ENCODE assay signal across 18 cellular contexts in the genomic region with DNA sequence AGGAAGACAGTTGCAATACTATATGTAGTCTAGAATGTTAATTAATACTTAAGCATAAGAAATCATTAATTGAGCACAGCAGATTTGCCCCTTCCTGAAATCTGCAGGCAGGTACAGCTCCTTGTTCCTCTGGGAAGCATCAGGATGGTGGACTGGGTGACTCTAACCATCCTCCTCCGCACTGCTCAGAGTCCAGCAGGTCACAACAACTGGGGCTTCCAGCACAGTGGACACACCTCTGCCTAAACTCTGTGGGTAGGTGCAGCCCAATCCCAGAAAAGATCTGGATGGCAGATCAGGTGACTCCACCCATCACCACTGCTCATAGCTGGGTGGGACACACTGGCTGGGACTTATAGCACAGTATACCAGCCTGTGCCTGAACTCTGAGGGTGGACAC.
DNase-seq lines count a peak whose midpoint lies in the region; ATAC-seq, FAIRE-seq and TF ChIP-seq lines count a peak whose summit lies in the region.
"Had no signal": no experiment of that assay in that cellular context is flagged by ENCODE, and none has a peak within 500 bp of the region (broad histone marks: within the 10 kb centered on the region; RNA-seq: fewer than 3 reads in every experiment).

No MANE protein-coding gene starts in this region.

- H2BK20ac ChIP-seq in H9 (ENCODE audit: low read depth, low read length, poor library complexity, severe bottlenecking) (no peak overlapping the region), H1 (ENCODE audit: low read length) (no peak overlapping the region)

- no peaks in the 10 kb centered on the region for H4K20me1 ChIP-seq in H9 (ENCODE audit: control insufficient read depth, insufficient read depth, insufficient read length)
- no peaks in the 10 kb centered on the region for H4K20me1 ChIP-seq in H1 (replicated peaks in 1 of 2; ENCODE audit: control insufficient read depth in 1 of 2, insufficient read depth in 2 of 2, low read length in 2 of 2)

- H3K9ac ChIP-seq in H9 (ENCODE audit: extremely low read depth, insufficient read length, low read length) (no peak overlapping the region), H1 (replicated peaks in 1 of 4; ENCODE audit: extremely low read depth in 1 of 4, low read depth in 3 of 4, low read length in 3 of 4) (no peak overlapping the region)
- H3K9ac ChIP-seq: GM23248 had no signal

- no peak overlapping the region for H2AK5ac ChIP-seq in H9 (ENCODE audit: insufficient read length, low read length)
- no peak overlapping the region for H2AK5ac ChIP-seq in H1 (ENCODE audit: low read depth, low read length)

- FAIRE-seq in H1 (lab: Jason Lieb, UNC), result no peak
- FAIRE-seq: GM12891, GM18507 had no signal

- H2BK12ac ChIP-seq in H9 (ENCODE audit: insufficient read length, low read depth, low read length), result no peak overlapping the region
- no peak overlapping the region for H2BK12ac ChIP-seq in H1 (ENCODE audit: low read depth, low read length)

- H3K9me3 Mint-ChIP-seq in H9, result peaks cover 4 to 10% of the 10 kb centered on the region in 2 experiments; a peak in 3 of 5 replicates
- H3K9me3 Mint-ChIP-seq: HFFc6 had no signal

- H3K36me3 ChIP-seq in RWPE2 (ENCODE audit: low read depth), result no peaks in the 10 kb centered on the region
- no peaks in the 10 kb centered on the region for H3K36me3 ChIP-seq in H1 (ENCODE audit: control insufficient read depth in 2 of 4, insufficient read depth in 4 of 4, low read length in 3 of 4)
- H3K36me3 ChIP-seq: HAP-1 had no signal

- H2BK5ac ChIP-seq in H9 (ENCODE audit: insufficient read length, low read length) (no peak overlapping the region), H1 (ENCODE audit: low read depth, low read length) (no peak overlapping the region)

- no peak for TF ChIP-seq EP300 in H1 (IDR thresholded peaks at IDR 0.05; ENCODE audit: borderline replicate concordance in 1 of 2, low read depth in 2 of 2, low read length in 2 of 2)

- no peaks in the 10 kb centered on the region for H3K4me1 ChIP-seq in H9 (ENCODE audit: insufficient read depth, low read length)
- H3K4me1 ChIP-seq in RWPE2 (ENCODE audit: insufficient read depth, poor library complexity, severe bottlenecking), result no peaks in the 10 kb centered on the region
- 0 out of 7 replicates have a peak, but pooled peaks cover 0 to 4% (median 0%) of the 10 kb centered on the region in 4 experiments for H3K4me1 ChIP-seq in H1 (replicated peaks in 1 of 4; ENCODE audit: control insufficient read depth in 3 of 4, insufficient read depth in 4 of 4, low read length in 3 of 4)

- no CpG with 5 or more reads among the region's 1 CpG for WGBS in H9 (ENCODE audit: extremely low coverage, insufficient read length, low lambda C conversion rate)
- WGBS in H1 (ENCODE audit: extremely low coverage in 1 of 2, insufficient coverage in 1 of 2, insufficient read length in 1 of 2, insufficient replicate concordance in 2 of 2, low coverage in 1 of 2, low lambda C conversion rate in 2 of 2, missing lambda C conversion rate in 1 of 2), 2 experiments, result 100% methylated on average over 1 of the region's 1 CpG; no CpG with 5 or more reads in 1 of the 2 experiments

- TF ChIP-seq CTCF in H9 (conservative IDR thresholded peaks at IDR 0.05) (no peak), RWPE2 (IDR thresholded peaks at IDR 0.05; ENCODE audit: poor library complexity, severe bottlenecking) (no peak), H1 (IDR thresholded peaks at IDR 0.05; ENCODE audit: control extremely low read depth in 1 of 3, insufficient read depth in 1 of 3, low read depth in 1 of 3, low read length in 3 of 3) (no peak)

- H3K27ac ChIP-seq in H9 (ENCODE audit: insufficient read length, low read depth, low read length), result no peak overlapping the region
- H3K27ac ChIP-seq in RWPE2 (ENCODE audit: poor library complexity, severe bottlenecking), result no peak overlapping the region
- no peak overlapping the region for H3K27ac ChIP-seq in H1 (ENCODE audit: low read depth, low read length)
- H3K27ac ChIP-seq: GM23248 had no signal

- no peak overlapping the region for H3K4me3 Mint-ChIP-seq in H9
- H3K4me3 Mint-ChIP-seq: CD4-positive, alpha-beta memory T cell; HFFc6 had no signal

- H4K91ac ChIP-seq in H9 (ENCODE audit: insufficient read length, low read depth, low read length) (no peak overlapping the region), H1 (replicated peaks; ENCODE audit: insufficient read length, low read length) (no peak overlapping the region)

- H3T11ph ChIP-seq in H9 (ENCODE audit: low read length), result no peak overlapping the region

- peaks cover 8 to 15% of the 10 kb centered on the region in 2 experiments for H3K4me1 Mint-ChIP-seq in H9
- H3K4me1 Mint-ChIP-seq: CD4-positive, alpha-beta memory T cell had no signal

- no peak overlapping the region for H4K8ac ChIP-seq in H9 (replicated peaks; ENCODE audit: insufficient read length, low read depth, low read length)
- H4K8ac ChIP-seq in H1 (ENCODE audit: extremely low read depth, insufficient read depth, low read length), result peak overlapping the region; percentile 68; the same call in 1 of the 2 replicates

- no peak for TF ChIP-seq RAD21 in H1 (IDR thresholded peaks at IDR 0.05 in 1 of 2, conservative IDR thresholded peaks at IDR 0.05 in 1 of 2; ENCODE audit: low read depth in 2 of 2, low read length in 2 of 2)

- no peaks in the 10 kb centered on the region for H3K27me3 ChIP-seq in H9 (ENCODE audit: insufficient read depth, low read length)
- H3K27me3 ChIP-seq in RWPE2 (ENCODE audit: insufficient read depth, poor library complexity, severe bottlenecking), result peaks cover 20% of the 10 kb centered on the region
- H3K27me3 ChIP-seq in H1 (replicated peaks in 1 of 4; ENCODE audit: control insufficient read depth in 3 of 4, extremely low read depth in 1 of 4, insufficient read depth in 3 of 4, low read length in 3 of 4), result no peaks in the 10 kb centered on the region

- DNase-seq in H9 (no peak), RWPE2 (ENCODE audit: low spot score) (no peak), H1 (ENCODE audit: low read depth in 1 of 2, low spot score in 2 of 2) (no peak), NCI-H2196 treated with DMSO at 0.1 percent for 48 hours (lab: John Stamatoyannopoulos, UW; ENCODE audit: unreplicated experiment) (no peak)
- DNase-seq in activated CD8-positive, alpha-beta memory T cell treated with anti-CD3 and anti-CD28 coated beads for 24 hours, result no peak
- DNase-seq: C1 segment of cervical spinal cord; Calu3; CD4-positive, alpha-beta memory T cell; COR-L47; DMS53; DMS79 treated with DMSO at 0.1 percent for 48 hours; GF-D8; GM23248; HFFc6 had no signal

- no peak overlapping the region for H3K56ac ChIP-seq in H9 (ENCODE audit: insufficient read length, low read depth, low read length)
- no peak overlapping the region for H3K56ac ChIP-seq in H1 (replicated peaks; ENCODE audit: insufficient read length, low read depth, low read length)

- no peak overlapping the region for H3K4me2 ChIP-seq in H9 (ENCODE audit: insufficient read depth, insufficient read length, low read length)
- H3K4me2 ChIP-seq in H1 (ENCODE audit: insufficient read depth in 1 of 2, low read depth in 2 of 2, low read length in 2 of 2), result no peak overlapping the region

- H3K9me3 ChIP-seq in H9 (ENCODE audit: control insufficient read depth, low read depth, low read length) (no peaks in the 10 kb centered on the region), RWPE2 (ENCODE audit: severe bottlenecking) (no peaks in the 10 kb centered on the region), H1 (ENCODE audit: insufficient read depth in 2 of 2, low read depth in 1 of 2, low read length in 1 of 2) (no peaks in the 10 kb centered on the region)
- H3K9me3 ChIP-seq: HAP-1 had no signal

- H2BK120ac ChIP-seq in H9 (ENCODE audit: low read depth, low read length, poor library complexity, severe bottlenecking) (no peak overlapping the region), H1 (replicated peaks; ENCODE audit: low read depth, low read length) (no peak overlapping the region)

- no peak overlapping the region for H3K23ac ChIP-seq in H9 (ENCODE audit: insufficient read length, low read depth, low read length)
- no peak overlapping the region for H3K23ac ChIP-seq in H1 (ENCODE audit: insufficient read length)

- H2BK15ac ChIP-seq in H9 (ENCODE audit: low read depth, low read length) (no peak overlapping the region), H1 (ENCODE audit: low read length) (no peak overlapping the region)

- no peak overlapping the region for H3K18ac ChIP-seq in H9 (ENCODE audit: insufficient read length, low read depth, low read length)
- H3K18ac ChIP-seq in H1 (ENCODE audit: extremely low read depth, low read length), result no peak overlapping the region

- POLR2A ChIA-PET in H1 (lab: Charles Lee; ENCODE audit: partially characterized antibody), result no interaction called here

- H3K79me1 ChIP-seq in H9 (ENCODE audit: insufficient read depth, low read depth, low read length, poor library complexity, severe bottlenecking) (no peaks in the 10 kb centered on the region), H1 (ENCODE audit: low read depth, low read length) (no peaks in the 10 kb centered on the region)

- CTCF ChIA-PET in H1 (lab: Charles Lee; ENCODE audit: partially characterized antibody), result interaction anchor here (1.0 to 1.7 kb wide), 3 partner anchors 27 to 147 kb away, joined by 3 to 4 read pairs (median 3); no protein-coding TSS in a partner anchor

- ATAC-seq in RWPE2 (ENCODE audit: low read depth) (peak; percentile 27; the same call in 1 of the 3 replicates), GM19455 (IDR thresholded peaks at IDR 0.05; ENCODE audit: unreplicated experiment) (no peak)

- H3K36me3 Mint-ChIP-seq in H9 (ENCODE audit: insufficient read depth in 1 of 3, low read depth in 3 of 3), result peaks cover under 1 to 2% (median 2%) of the 10 kb centered on the region in 3 experiments; a peak in 1 of 7 replicates
- H3K36me3 Mint-ChIP-seq: CD4-positive, alpha-beta memory T cell had no signal

- H4K5ac ChIP-seq in H9 (ENCODE audit: insufficient read length, low read depth, low read length) (no peak overlapping the region), H1 (ENCODE audit: insufficient read length, low read depth, low read length) (no peak overlapping the region)

- no peaks in the 10 kb centered on the region for H3K79me2 ChIP-seq in H9 (ENCODE audit: insufficient read depth, low read length)
- no peaks in the 10 kb centered on the region for H3K79me2 ChIP-seq in H1 (ENCODE audit: control insufficient read depth in 1 of 2, insufficient read depth in 2 of 2, low read length in 2 of 2)

- H3K23me2 ChIP-seq in H9 (ENCODE audit: insufficient read length, low read depth, low read length, poor library complexity, severe bottlenecking), result no peaks in the 10 kb centered on the region
- H3K23me2 ChIP-seq in H1 (ENCODE audit: low read depth, low read length), result no peaks in the 10 kb centered on the region

- no peaks in the 10 kb centered on the region for H3K27me3 Mint-ChIP-seq in H9 (ENCODE audit: low read depth)

- H3K4me3 ChIP-seq in RWPE2 (ENCODE audit: severe bottlenecking), result no peak overlapping the region
- H3K4me3 ChIP-seq in H1 (ENCODE audit: extremely low read depth in 1 of 4, insufficient read depth in 2 of 4, low read depth in 3 of 4, low read length in 4 of 4), result no peak overlapping the region
- H3K4me3 ChIP-seq: GM23248, HAP-1 had no signal

- no peak overlapping the region; a peak in 1 of 7 replicates for H3K27ac Mint-ChIP-seq in H9
- H3K27ac Mint-ChIP-seq: CD4-positive, alpha-beta memory T cell; HFFc6 had no signal

- H2AFZ ChIP-seq in H9 (ENCODE audit: low read length), result no peak overlapping the region
- peak overlapping the region; percentile 45; the same call in 1 of the 2 replicates for H2AFZ ChIP-seq in H1 (ENCODE audit: low read length)
- H2AFZ ChIP-seq: GM23248 had no signal

- H3K4ac ChIP-seq in H9 (ENCODE audit: low read depth, low read length) (no peak overlapping the region), H1 (replicated peaks; ENCODE audit: insufficient read length, low read depth, low read length) (no peak overlapping the region)

- TF ChIP-seq POLR2A in H1 (IDR thresholded peaks at IDR 0.05; ENCODE audit: control extremely low read depth in 1 of 2, low read depth in 2 of 2, low read length in 2 of 2), result no peak

- H3K14ac ChIP-seq in H9 (ENCODE audit: insufficient read depth, low read length) (peak overlapping the region; percentile 63), H1 (ENCODE audit: insufficient read length) (no peak overlapping the region)
